In the genomic region with DNA sequence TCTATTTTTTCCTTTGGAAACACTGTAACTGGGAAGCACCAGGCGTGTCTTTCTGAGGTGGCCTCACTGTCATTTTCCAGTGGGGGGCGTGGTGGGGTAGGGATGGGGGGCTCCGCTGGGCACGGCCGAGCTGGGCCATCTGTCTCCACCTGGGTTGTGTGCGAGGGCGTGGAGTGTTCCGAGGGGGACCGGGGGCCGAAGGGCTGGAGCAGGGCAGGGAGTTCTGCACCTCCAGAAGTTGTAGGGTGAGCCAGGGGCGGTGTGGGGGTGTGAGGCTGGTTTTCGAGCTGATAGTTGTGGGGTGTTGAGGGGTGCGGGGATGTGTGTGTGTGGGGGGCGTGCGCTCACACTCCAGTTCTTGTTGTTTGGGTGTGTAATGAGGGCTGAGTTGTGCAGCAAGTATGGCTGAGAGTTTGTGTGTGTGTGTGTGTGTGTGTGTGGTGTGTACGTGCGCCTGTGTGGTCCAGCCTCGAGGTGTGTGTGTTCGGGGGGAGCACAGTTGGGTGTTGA, we compare ENCODE assay signal across 9 cellular contexts. TPM values are rescaled to one million over a fixed set of nuclear protein-coding genes. Genes with fewer than 3 reads are reported as not detected.
DNase-seq lines count a peak whose midpoint lies in the region; ATAC-seq and TF ChIP-seq lines count a peak whose summit lies in the region.
"Had no signal": no experiment of that assay in that cellular context is flagged by ENCODE, and none has a peak within 500 bp of the region (broad histone marks: within the 10 kb centered on the region; RNA-seq: fewer than 3 reads in every experiment).

No MANE protein-coding gene starts in this region.

- no peaks in the 10 kb centered on the region for H3K36me3 ChIP-seq in prostate gland

- peak; percentile 6; the same call in 2 of the 3 replicates for ATAC-seq in SK-N-SH treated with all-trans-retinoic acid at 6 μM for 48 hours
- no peak for ATAC-seq in foreskin keratinocyte
- ATAC-seq in HG03460 (IDR thresholded peaks at IDR 0.05; ENCODE audit: unreplicated experiment), result no peak

- 2% methylated on average over 19 of the region's 19 CpGs for WGBS in prostate gland

- no peak for TF ChIP-seq POLR2A in prostate gland (IDR thresholded peaks at IDR 0.05)

- intact Hi-C loops in prostate gland (cut with DNase I), result loop anchor here (2.0 kb wide), 1 partner anchor 40 kb away; no protein-coding TSS in a partner anchor

- no peak for DNase-seq in foreskin keratinocyte
- no peak for DNase-seq in prostate gland (ENCODE audit: low spot score)
- no peak for DNase-seq in mucosa of gallbladder (ENCODE audit: low spot score)
- DNase-seq in NOMO-1 (lab: John Stamatoyannopoulos, UW; ENCODE audit: unreplicated experiment in 2 of 2), result no peak
- DNase-seq in kidney glomerular epithelial cell (lab: John Stamatoyannopoulos, UW), result no peak

- H3K4me1 ChIP-seq in foreskin keratinocyte (peaks cover 13% of the 10 kb centered on the region), prostate gland (replicated peaks) (peaks cover 5% of the 10 kb centered on the region)

- no peaks in the 10 kb centered on the region for H3K9me3 ChIP-seq in prostate gland

- H3K4me3 ChIP-seq in GM08714 (ENCODE audit: low read length) (peak overlapping the region; percentile 65), prostate gland (peak overlapping the region; percentile 52 to 76)

- H3K27me3 ChIP-seq in foreskin keratinocyte, result no peaks in the 10 kb centered on the region
- no peaks in the 10 kb centered on the region for H3K27me3 ChIP-seq in prostate gland (replicated peaks; ENCODE audit: insufficient read depth)

- no peak for TF ChIP-seq CTCF in foreskin keratinocyte (conservative IDR thresholded peaks at IDR 0.05)
- TF ChIP-seq CTCF in prostate gland (IDR thresholded peaks at IDR 0.05), result no peak

- H3K27ac ChIP-seq in foreskin keratinocyte, result peak overlapping the region; percentile 71
- H3K27ac ChIP-seq in prostate gland, result peak overlapping the region; percentile 66 to 81
- H3K27ac ChIP-seq: HL-60 had no signal

TF ChIP-seq in SK-N-SH treated with all-trans-retinoic acid at 6 μM for 48 hours, 23 proteins besides CTCF, POLR2A, EP300 and RAD21:
- TF ChIP-seq ZNF8 (CRISPR knock-in tag; IDR thresholded peaks at IDR 0.05), result no peak
- TF ChIP-seq ZNF70 (CRISPR knock-in tag; IDR thresholded peaks at IDR 0.05), result no peak
- no peak for TF ChIP-seq PPARA (CRISPR knock-in tag; IDR thresholded peaks at IDR 0.05; ENCODE audit: borderline replicate concordance)
- TF ChIP-seq ZFP30 (CRISPR knock-in tag; IDR thresholded peaks at IDR 0.05), result no peak
- TF ChIP-seq POU6F1 (CRISPR knock-in tag; IDR thresholded peaks at IDR 0.05; ENCODE audit: borderline replicate concordance, low read depth), result no peak
- TF ChIP-seq ISL1 (CRISPR knock-in tag; IDR thresholded peaks at IDR 0.05), result no peak
- TF ChIP-seq, protein P1, sequence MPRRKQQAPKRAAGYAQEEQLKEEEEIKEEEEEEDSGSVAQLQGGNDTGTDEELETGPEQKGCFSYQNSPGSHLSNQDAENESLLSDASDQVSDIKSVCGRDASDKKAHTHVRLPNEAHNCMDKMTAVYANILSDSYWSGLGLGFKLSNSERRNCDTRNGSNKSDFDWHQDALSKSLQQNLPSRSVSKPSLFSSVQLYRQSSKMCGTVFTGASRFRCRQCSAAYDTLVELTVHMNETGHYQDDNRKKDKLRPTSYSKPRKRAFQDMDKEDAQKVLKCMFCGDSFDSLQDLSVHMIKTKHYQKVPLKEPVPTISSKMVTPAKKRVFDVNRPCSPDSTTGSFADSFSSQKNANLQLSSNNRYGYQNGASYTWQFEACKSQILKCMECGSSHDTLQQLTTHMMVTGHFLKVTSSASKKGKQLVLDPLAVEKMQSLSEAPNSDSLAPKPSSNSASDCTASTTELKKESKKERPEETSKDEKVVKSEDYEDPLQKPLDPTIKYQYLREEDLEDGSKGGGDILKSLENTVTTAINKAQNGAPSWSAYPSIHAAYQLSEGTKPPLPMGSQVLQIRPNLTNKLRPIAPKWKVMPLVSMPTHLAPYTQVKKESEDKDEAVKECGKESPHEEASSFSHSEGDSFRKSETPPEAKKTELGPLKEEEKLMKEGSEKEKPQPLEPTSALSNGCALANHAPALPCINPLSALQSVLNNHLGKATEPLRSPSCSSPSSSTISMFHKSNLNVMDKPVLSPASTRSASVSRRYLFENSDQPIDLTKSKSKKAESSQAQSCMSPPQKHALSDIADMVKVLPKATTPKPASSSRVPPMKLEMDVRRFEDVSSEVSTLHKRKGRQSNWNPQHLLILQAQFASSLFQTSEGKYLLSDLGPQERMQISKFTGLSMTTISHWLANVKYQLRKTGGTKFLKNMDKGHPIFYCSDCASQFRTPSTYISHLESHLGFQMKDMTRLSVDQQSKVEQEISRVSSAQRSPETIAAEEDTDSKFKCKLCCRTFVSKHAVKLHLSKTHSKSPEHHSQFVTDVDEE (CRISPR knock-in tag; IDR thresholded peaks at IDR 0.05), result no peak
- TF ChIP-seq GLIS3 (CRISPR knock-in tag; IDR thresholded peaks at IDR 0.05), result no peak

RNA-seq across cellular contexts. Expression of gene YPEL4, which starts 10.8 kb away (rescaled TPM):
- total RNA-seq in foreskin keratinocyte (not detected in 2 replicates), prostate gland (1 to 10 TPM in 1 of 2 donors, under 1 TPM in 1; 0.46 to 3.6 TPM), mucosa of gallbladder (1.9 TPM)
- polyA plus RNA-seq in foreskin keratinocyte, result not detected in 2 replicates

RNA-seq across cellular contexts. Expression of gene CLP1, which starts 18.7 kb away (rescaled TPM):
- total RNA-seq in foreskin keratinocyte, result 22.4 and 23.7 TPM in 2 replicates
- 18.9 and 21.6 TPM in 2 replicates for polyA plus RNA-seq in foreskin keratinocyte
- 10 to 100 TPM in 1 of 2 donors, 1 to 10 TPM in 1; 9.3 to 11.0 TPM for total RNA-seq in prostate gland
- 10.3 TPM for total RNA-seq in mucosa of gallbladder

RNA-seq across cellular contexts. Expression of gene ZDHHC5, which starts 29.0 kb away (rescaled TPM):
- 63.0 and 67.9 TPM in 2 replicates for total RNA-seq in foreskin keratinocyte
- polyA plus RNA-seq in foreskin keratinocyte, result 41.0 and 45.1 TPM in 2 replicates
- 10 to 100 TPM; 65.4 to 69.9 TPM for total RNA-seq in prostate gland
- total RNA-seq in mucosa of gallbladder, result 60.7 TPM

RNA-seq across cellular contexts. Expression of gene SERPING1, which starts 41.4 kb away (rescaled TPM):
- 13.0 and 14.1 TPM in 2 replicates for total RNA-seq in foreskin keratinocyte
- polyA plus RNA-seq in foreskin keratinocyte, result 21.7 and 23.2 TPM in 2 replicates
- 100 to 1,000 TPM in 1 of 2 donors, 10 to 100 TPM in 1; 88.7 to 205 TPM for total RNA-seq in prostate gland
- 614 TPM for total RNA-seq in mucosa of gallbladder
